Comparison of ENCODE assay signal across 1 cellular context in the genomic region with DNA sequence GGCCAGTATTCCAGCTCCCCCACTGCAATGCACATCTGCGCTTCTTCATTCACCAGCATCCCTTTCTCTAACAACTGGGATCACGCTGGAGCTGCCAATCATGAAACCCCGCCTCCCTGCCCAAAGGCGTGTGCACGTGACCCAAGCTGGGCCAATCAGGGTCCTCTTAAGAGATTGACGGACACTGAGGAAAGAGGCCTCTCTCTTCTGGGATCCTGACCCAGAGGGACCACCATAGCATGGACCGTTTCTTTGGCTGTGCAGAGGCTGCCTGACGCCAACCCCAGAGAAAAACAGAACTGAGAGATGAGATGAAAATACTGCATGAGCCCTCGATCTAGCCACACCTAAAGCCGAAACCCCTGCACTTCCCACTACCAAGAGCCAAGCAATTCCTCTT.
TF ChIP-seq lines count a peak whose summit lies in the region.

No MANE protein-coding gene starts in this region.

TF ChIP-seq in GM23338, 12 proteins besides CTCF, POLR2A, EP300 and RAD21 (continued from another document):
- TF ChIP-seq ZNF462 (CRISPR knock-in tag; IDR thresholded peaks at IDR 0.05) (no peak), EZH2phosphoT487 (IDR thresholded peaks at IDR 0.05; ENCODE audit: unreplicated experiment) (no peak), ZNF114 (CRISPR knock-in tag; IDR thresholded peaks at IDR 0.05) (no peak), CREB1 (CRISPR knock-in tag; IDR thresholded peaks at IDR 0.05; ENCODE audit: low read depth) (no peak), POLR2AphosphoS5 (IDR thresholded peaks at IDR 0.05; ENCODE audit: low read depth) (no peak)
